ENCODE assay signal across 9 cellular contexts in the genomic region with DNA sequence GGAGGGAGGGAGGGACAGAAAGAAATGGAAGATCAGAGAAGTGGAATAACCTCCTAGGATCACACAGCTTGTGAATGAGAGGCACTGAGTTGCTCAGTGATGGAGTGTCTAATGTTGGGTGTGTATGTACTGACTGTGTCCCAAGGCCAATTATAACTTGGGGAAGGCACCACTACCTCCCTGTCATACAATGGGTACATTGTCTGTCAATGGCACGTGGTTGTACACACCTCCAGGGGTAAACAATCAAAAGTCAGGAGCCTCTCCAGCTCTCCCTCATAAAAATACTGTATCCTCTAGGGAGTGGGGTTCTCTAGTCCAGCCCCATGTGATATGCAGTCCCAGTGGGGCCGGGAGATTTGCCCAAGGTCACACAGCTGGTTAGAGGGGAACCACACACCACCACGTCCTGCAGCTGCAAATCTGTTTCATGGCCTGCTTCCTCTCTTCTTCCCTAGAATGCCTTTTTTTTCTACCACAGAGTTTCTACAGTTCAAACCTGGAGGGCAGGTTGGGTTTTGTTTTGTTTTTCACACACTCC.
A peak's percentile ranks its signal among the peaks of the same experiment; 100 is the strongest.
DNase-seq lines count a peak whose midpoint lies in the region; ATAC-seq and TF ChIP-seq lines count a peak whose summit lies in the region.
"Had no signal": no experiment of that assay in that cellular context is flagged by ENCODE, and none has a peak within 500 bp of the region (broad histone marks: within the 10 kb centered on the region; RNA-seq: fewer than 3 reads in every experiment).

No MANE protein-coding gene starts in this region.

- no peaks in the 10 kb centered on the region for H3K9me3 ChIP-seq in esophagus squamous epithelium
- H3K9me3 ChIP-seq: A549 had no signal

- H3K9me3 Mint-ChIP-seq in T-helper 1 cell treated with Interleukin-12 subunit alpha and Interleukin-12 subunit beta and Interleukin-4 antibody, amounts not matched to agents 30 μg/mL and 1 μg/mL, for 36 hours, result no peaks in the 10 kb centered on the region
- H3K9me3 Mint-ChIP-seq in stimulated activated memory B cell treated with anti-CD40 and anti-IgM and Interleukin-4, amounts not matched to agents 10 μg/mL and 1 μg/mL and 100 μg/mL, for 72 hours, result no peaks in the 10 kb centered on the region

- H3K27ac ChIP-seq in esophagus squamous epithelium, result peak overlapping the region in 1 of 4 donors; percentile 38
- H3K27ac ChIP-seq: A549 had no signal

- H3K36me3 ChIP-seq in esophagus squamous epithelium, result no peaks in the 10 kb centered on the region

- peak overlapping the region; percentile 5 for H3K27ac Mint-ChIP-seq in T-helper 1 cell treated with Interleukin-12 subunit alpha and Interleukin-12 subunit beta and Interleukin-4 antibody, amounts not matched to agents 30 μg/mL and 1 μg/mL, for 36 hours
- H3K27ac Mint-ChIP-seq in stimulated activated memory B cell treated with anti-CD40 and anti-IgM and Interleukin-4, amounts not matched to agents 10 μg/mL and 1 μg/mL and 100 μg/mL, for 72 hours, result peak overlapping the region; percentile 51

- peaks cover 0 to 14% (median 0%) of the 10 kb centered on the region in 3 donors for H3K4me1 ChIP-seq in esophagus squamous epithelium
- H3K4me1 ChIP-seq: A549 had no signal

- H3K4me1 Mint-ChIP-seq in T-helper 1 cell treated with Interleukin-12 subunit alpha and Interleukin-12 subunit beta and Interleukin-4 antibody, amounts not matched to agents 30 μg/mL and 1 μg/mL, for 36 hours (ENCODE audit: low read depth), result peaks cover 22% of the 10 kb centered on the region
- H3K4me1 Mint-ChIP-seq in stimulated activated memory B cell treated with anti-CD40 and anti-IgM and Interleukin-4, amounts not matched to agents 10 μg/mL and 1 μg/mL and 100 μg/mL, for 72 hours, result peaks cover 78% of the 10 kb centered on the region

- H3K4me3 ChIP-seq in esophagus squamous epithelium, result no peak overlapping the region
- H3K4me3 ChIP-seq: A549 had no signal

- WGBS in esophagus squamous epithelium, 2 donors, result 22 to 29% methylated on average over 2 to 3 of the region's 3 CpGs

- no peak overlapping the region for H3K4me3 Mint-ChIP-seq in T-helper 1 cell treated with Interleukin-12 subunit alpha and Interleukin-12 subunit beta and Interleukin-4 antibody, amounts not matched to agents 30 μg/mL and 1 μg/mL, for 36 hours
- H3K4me3 Mint-ChIP-seq in stimulated activated memory B cell treated with anti-CD40 and anti-IgM and Interleukin-4, amounts not matched to agents 10 μg/mL and 1 μg/mL and 100 μg/mL, for 72 hours, result no peak overlapping the region

- in situ Hi-C loops in KBM-7 (cut with MboI; ENCODE audit: low pct_unique_long_range_greater_than_20kb, low sequenced_read_pairs), result no loop called here

- H3K27me3 ChIP-seq in esophagus squamous epithelium, result no peaks in the 10 kb centered on the region

- no peak for DNase-seq in T-helper 1 cell
- peak; percentile 3 for DNase-seq in OCI-M1 (lab: John Stamatoyannopoulos, UW)
- DNase-seq in esophagus squamous epithelium (lab: John Stamatoyannopoulos, UW), result no peak
- DNase-seq in DMS 273 treated with DMSO at 0.1 percent for 48 hours (lab: John Stamatoyannopoulos, UW), result no peak
- no peak for DNase-seq in KBM-7

- no peaks in the 10 kb centered on the region for H3K36me3 Mint-ChIP-seq in T-helper 1 cell treated with Interleukin-12 subunit alpha and Interleukin-12 subunit beta and Interleukin-4 antibody, amounts not matched to agents 30 μg/mL and 1 μg/mL, for 36 hours (ENCODE audit: low read depth)
- H3K36me3 Mint-ChIP-seq in stimulated activated memory B cell treated with anti-CD40 and anti-IgM and Interleukin-4, amounts not matched to agents 10 μg/mL and 1 μg/mL and 100 μg/mL, for 72 hours, result no peaks in the 10 kb centered on the region

- intact Hi-C loops in esophagus squamous epithelium (cut with DNase I), result no loop called here

- no peak for TF ChIP-seq CTCF in esophagus squamous epithelium (IDR thresholded peaks at IDR 0.05)

- H3K27me3 Mint-ChIP-seq in T-helper 1 cell treated with Interleukin-12 subunit alpha and Interleukin-12 subunit beta and Interleukin-4 antibody, amounts not matched to agents 30 μg/mL and 1 μg/mL, for 36 hours (ENCODE audit: low read depth), result peaks cover 14% of the 10 kb centered on the region
- H3K27me3 Mint-ChIP-seq in stimulated activated memory B cell treated with anti-CD40 and anti-IgM and Interleukin-4, amounts not matched to agents 10 μg/mL and 1 μg/mL and 100 μg/mL, for 72 hours, result peaks cover 12% of the 10 kb centered on the region

- ATAC-seq in HG02981 (IDR thresholded peaks at IDR 0.05; ENCODE audit: unreplicated experiment), result peak; percentile 78
- peak; percentile 95 for ATAC-seq in stimulated activated memory B cell treated with anti-CD40 and anti-IgM and Interleukin-4, amounts not matched to agents 10 μg/mL and 1 μg/mL and 100 μg/mL, for 72 hours
- ATAC-seq: A549 had no signal

- no peak for TF ChIP-seq POLR2A in esophagus squamous epithelium (IDR thresholded peaks at IDR 0.05)
